Comparison of ENCODE assay signal across 17 cellular contexts in the genomic region with DNA sequence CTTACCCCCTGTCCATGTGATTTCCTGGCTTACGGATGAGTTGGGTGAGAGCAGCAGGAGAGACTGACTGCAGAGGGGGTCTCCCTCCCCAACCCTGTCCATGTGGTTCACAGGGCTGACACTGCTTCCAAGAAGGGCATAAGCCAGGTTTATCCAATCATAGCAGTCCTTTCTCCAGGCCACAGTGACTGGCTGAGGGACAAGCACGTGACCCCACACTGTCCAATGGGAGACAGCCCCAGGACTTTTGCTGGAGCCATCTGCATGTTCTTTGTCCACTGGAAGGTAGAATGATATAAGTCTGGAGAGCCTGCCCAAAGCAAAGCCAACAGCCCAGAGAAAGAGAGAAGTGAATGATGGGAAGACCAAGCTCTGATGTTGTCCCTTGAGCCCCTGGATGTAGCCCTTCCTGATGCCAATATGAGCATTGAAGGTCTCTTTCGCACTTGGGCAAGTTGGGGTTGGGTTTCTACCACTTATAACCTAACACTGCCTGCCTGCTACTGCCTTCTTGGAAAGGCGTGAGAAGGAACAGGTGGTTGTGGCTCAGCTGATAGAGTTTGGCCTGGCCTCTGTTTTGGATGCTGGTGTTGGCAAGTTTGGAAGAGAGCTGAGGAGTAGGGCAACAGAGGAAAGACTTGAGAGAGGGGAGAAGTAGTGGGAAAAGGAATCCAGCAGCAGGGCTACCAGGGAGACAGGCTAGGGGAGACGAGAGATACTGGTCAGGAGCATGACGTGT. TPM values are rescaled to one million over a fixed set of nuclear protein-coding genes. Genes with fewer than 3 reads are reported as not detected.
DNase-seq lines count a peak whose midpoint lies in the region; ATAC-seq, FAIRE-seq and TF ChIP-seq lines count a peak whose summit lies in the region.
"Had no signal": no experiment of that assay in that cellular context is flagged by ENCODE, and none has a peak within 500 bp of the region (broad histone marks: within the 10 kb centered on the region; RNA-seq: fewer than 3 reads in every experiment).

No MANE protein-coding gene starts in this region.

- H3K79me2 ChIP-seq in K562 (ENCODE audit: control insufficient read depth, insufficient read depth, low read length), result no peaks in the 10 kb centered on the region
- H3K79me2 ChIP-seq in trophoblast cell (ENCODE audit: control insufficient read depth, insufficient read depth, low read length, poor library complexity), result no peaks in the 10 kb centered on the region

- WGBS in K562 (ENCODE audit: insufficient coverage, low coverage, missing lambda C conversion rate), result 1% methylated on average over 6 of the region's 6 CpGs
- WGBS in trophoblast cell (ENCODE audit: extremely low coverage, insufficient coverage, insufficient read length), result no CpG with 5 or more reads among the region's 6 CpGs

- H2AFZ ChIP-seq in K562 (ENCODE audit: low read depth, low read length) (no peak overlapping the region), trophoblast cell (ENCODE audit: insufficient read depth, low read length, poor library complexity) (no peak overlapping the region)
- H2AFZ ChIP-seq: GM23248 had no signal

- H3K27ac ChIP-seq in K562 (ENCODE audit: extremely low read depth, low read depth, low read length), result no peak overlapping the region
- H3K27ac ChIP-seq in trophoblast cell (ENCODE audit: low read depth, low read length), result no peak overlapping the region
- H3K27ac ChIP-seq: BLaER1 treated with 17β-estradiol and CSF1 and Interleukin-3, amounts not matched to agents 10 nM and 100 nM; GM23248; HL-60 had no signal

- H3K4ac ChIP-seq in trophoblast cell (ENCODE audit: low read depth, low read length), result no peak overlapping the region

- TF ChIP-seq CTCF in K562 (IDR thresholded peaks at IDR 0.05 in 2 of 3, conservative IDR thresholded peaks at IDR 0.05 in 1 of 3; ENCODE audit: insufficient read depth in 2 of 3, low read depth in 1 of 3, low read length in 3 of 3) (no peak), GM13976 (IDR thresholded peaks at IDR 0.05; ENCODE audit: borderline replicate concordance, control extremely low read depth, extremely low read depth, insufficient read depth, missing control alignments) (no peak)

- no peak for TF ChIP-seq POLR2A in K562 (conservative IDR thresholded peaks at IDR 0.05)
- TF ChIP-seq POLR2A in erythroblast (IDR thresholded peaks at IDR 0.05; ENCODE audit: low read length), result no peak

- intact Hi-C loops in K562 (cut with micrococcal nuclease), result no loop called here

- no peaks in the 10 kb centered on the region for H3K36me3 Mint-ChIP-seq in activated naive CD4-positive, alpha-beta T cell treated with anti-CD3 and anti-CD28 coated beads, Interleukin-2, amount 50 U/mL, for 24 hours
- H3K36me3 Mint-ChIP-seq: CD4-positive, CD25-positive, alpha-beta regulatory T cell had no signal

- H2BK120ac ChIP-seq in trophoblast cell (ENCODE audit: insufficient read depth, low read length, poor library complexity), result no peak overlapping the region

- in situ Hi-C loops in K562 (cut with MboI) (no loop called here), GM13976 (cut with MboI; ENCODE audit: low sequenced_read_pairs, unreplicated experiment) (no loop called here)

- POLR2A ChIA-PET in K562 (lab: Yijun Ruan, JAX), result no interaction called here

- H3K14ac ChIP-seq in trophoblast cell (ENCODE audit: low read length), result no peak overlapping the region

- peak; percentile 70 for ATAC-seq in K562
- no peak for ATAC-seq in HG02852 (IDR thresholded peaks at IDR 0.05; ENCODE audit: unreplicated experiment)

- no peaks in the 10 kb centered on the region for H3K9me3 Mint-ChIP-seq in activated naive CD4-positive, alpha-beta T cell treated with anti-CD3 and anti-CD28 coated beads, Interleukin-2, amount 50 U/mL, for 24 hours
- H3K9me3 Mint-ChIP-seq: CD4-positive, CD25-positive, alpha-beta regulatory T cell had no signal

- H3K27me3 ChIP-seq in K562 (ENCODE audit: control insufficient read depth in 2 of 2, insufficient read depth in 2 of 2, low read length in 2 of 2), result peaks cover 16 to 84% of the 10 kb centered on the region in 2 experiments
- no peaks in the 10 kb centered on the region for H3K27me3 ChIP-seq in trophoblast cell (ENCODE audit: insufficient read depth, low read length)
- H3K27me3 ChIP-seq: BLaER1 treated with 17β-estradiol and CSF1 and Interleukin-3, amounts not matched to agents 10 nM and 100 nM had no signal

- no peaks in the 10 kb centered on the region for H3K4me1 ChIP-seq in K562 (replicated peaks in 1 of 2; ENCODE audit: control insufficient read depth in 2 of 2, insufficient read depth in 2 of 2, low read length in 2 of 2)
- no peaks in the 10 kb centered on the region for H3K4me1 ChIP-seq in trophoblast cell (ENCODE audit: control insufficient read depth in 1 of 2, insufficient read depth in 2 of 2, low read length in 2 of 2)
- H3K4me1 ChIP-seq: BLaER1 treated with 17β-estradiol and CSF1 and Interleukin-3, amounts not matched to agents 10 nM and 100 nM had no signal

- H2BK5ac ChIP-seq in trophoblast cell (ENCODE audit: low read depth, low read length, poor library complexity), result no peak overlapping the region

- H2BK12ac ChIP-seq in trophoblast cell (ENCODE audit: low read length), result no peak overlapping the region

- H3K4me1 Mint-ChIP-seq in activated naive CD4-positive, alpha-beta T cell treated with anti-CD3 and anti-CD28 coated beads, Interleukin-2, amount 50 U/mL, for 24 hours, result no peaks in the 10 kb centered on the region
- H3K4me1 Mint-ChIP-seq: CD4-positive, CD25-positive, alpha-beta regulatory T cell had no signal

- BruUV-seq in K562 (replicated peaks; lab: Mats Ljungman, UMichigan), result no TSS peak

- no peak overlapping the region for H4K12ac ChIP-seq in trophoblast cell (ENCODE audit: low read depth, low read length)

- no peak overlapping the region for H4K8ac ChIP-seq in trophoblast cell (ENCODE audit: low read depth, low read length)

- TF ChIP-seq RAD21 in K562 (CRISPR knock-in tag; conservative IDR thresholded peaks at IDR 0.05 in 1 of 2, IDR thresholded peaks at IDR 0.05 in 1 of 2), result no peak

- no peak overlapping the region for H3K18ac ChIP-seq in trophoblast cell (ENCODE audit: low read length)

- peaks cover 14% of the 10 kb centered on the region for H3K27me3 Mint-ChIP-seq in activated naive CD4-positive, alpha-beta T cell treated with anti-CD3 and anti-CD28 coated beads, Interleukin-2, amount 50 U/mL, for 24 hours

- no peak overlapping the region for H2AK5ac ChIP-seq in trophoblast cell (ENCODE audit: low read length)

- CTCF ChIA-PET in K562 (lab: Yijun Ruan, JAX; ENCODE audit: low intra/inter-chr PET ratio), result no interaction called here

- H3K4me3 ChIP-seq in K562 (no peak overlapping the region), trophoblast cell (ENCODE audit: low read depth, low read length) (peak overlapping the region; percentile 34)
- H3K4me3 ChIP-seq: BLaER1 treated with 17β-estradiol and CSF1 and Interleukin-3, amounts not matched to agents 10 nM and 100 nM; GM23248 had no signal

- peak overlapping the region; percentile 5 for H3K27ac Mint-ChIP-seq in activated naive CD4-positive, alpha-beta T cell treated with anti-CD3 and anti-CD28 coated beads, Interleukin-2, amount 50 U/mL, for 24 hours
- H3K27ac Mint-ChIP-seq: CD4-positive, CD25-positive, alpha-beta regulatory T cell had no signal

- H3K4me2 ChIP-seq in K562 (ENCODE audit: insufficient read depth, low read length) (no peak overlapping the region), trophoblast cell (ENCODE audit: low read length) (no peak overlapping the region)
- H3K4me2 ChIP-seq: BLaER1 treated with 17β-estradiol and CSF1 and Interleukin-3, amounts not matched to agents 10 nM and 100 nM had no signal

- no peaks in the 10 kb centered on the region for H4K20me1 ChIP-seq in K562 (replicated peaks; ENCODE audit: control insufficient read depth, insufficient read depth, low read length)
- H4K20me1 ChIP-seq: BLaER1 treated with 17β-estradiol and CSF1 and Interleukin-3, amounts not matched to agents 10 nM and 100 nM had no signal

- no peak overlapping the region for H4K91ac ChIP-seq in trophoblast cell (ENCODE audit: low read depth, low read length)

- TF ChIP-seq EP300 in K562 (IDR thresholded peaks at IDR 0.05; ENCODE audit: low read length), result no peak

- H3K9me1 ChIP-seq in K562 (ENCODE audit: control insufficient read depth, insufficient read depth, low read length), result no peaks in the 10 kb centered on the region

- no peak overlapping the region for H3K4me3 Mint-ChIP-seq in activated naive CD4-positive, alpha-beta T cell treated with anti-CD3 and anti-CD28 coated beads, Interleukin-2, amount 50 U/mL, for 24 hours
- H3K4me3 Mint-ChIP-seq: CD4-positive, CD25-positive, alpha-beta regulatory T cell had no signal

- no peak overlapping the region for H3K9ac ChIP-seq in K562 (ENCODE audit: insufficient read depth in 1 of 2, low read depth in 2 of 2, low read length in 2 of 2)
- no peak overlapping the region for H3K9ac ChIP-seq in trophoblast cell (ENCODE audit: low read length)
- H3K9ac ChIP-seq: BLaER1 treated with 17β-estradiol and CSF1 and Interleukin-3, amounts not matched to agents 10 nM and 100 nM; GM23248 had no signal

- no peak for FAIRE-seq in K562 (lab: Jason Lieb, UNC)
- FAIRE-seq: GM12892 had no signal

- H3K23ac ChIP-seq in trophoblast cell (ENCODE audit: low read length), result no peak overlapping the region

- H3K36me3 ChIP-seq in K562 (ENCODE audit: control insufficient read depth, insufficient read depth, low read length), result no peaks in the 10 kb centered on the region
- no peaks in the 10 kb centered on the region for H3K36me3 ChIP-seq in trophoblast cell (ENCODE audit: control insufficient read depth in 1 of 2, insufficient read depth in 2 of 2, low read length in 2 of 2)
- H3K36me3 ChIP-seq: BLaER1 treated with 17β-estradiol and CSF1 and Interleukin-3, amounts not matched to agents 10 nM and 100 nM had no signal

- no peak for DNase-seq in activated naive CD4-positive, alpha-beta T cell treated with Interleukin-2 at 50 U/mL for 16 hours
- peak; percentile 8 to 63 (median 52) for DNase-seq in K562 (ENCODE audit: extremely low read depth in 1 of 4, low spot score in 3 of 4)
- DNase-seq in trophoblast cell, result no peak
- no peak for DNase-seq in erythroblast (lab: John Stamatoyannopoulos, UW)
- no peak for DNase-seq in GM13976 (ENCODE audit: low spot score)
- DNase-seq: 8988T; ACHN; CD4-positive, CD25-positive, alpha-beta regulatory T cell; GM23248; H7; KG1 had no signal

- H3K79me1 ChIP-seq in trophoblast cell (ENCODE audit: low read length), result no peaks in the 10 kb centered on the region

- H3K9me3 ChIP-seq in K562 (replicated peaks; ENCODE audit: control insufficient read depth, insufficient read depth, low read depth, low read length) (no peaks in the 10 kb centered on the region), trophoblast cell (ENCODE audit: insufficient read depth, low read depth, low read length) (peaks cover 4% of the 10 kb centered on the region)
- H3K9me3 ChIP-seq: BLaER1 treated with 17β-estradiol and CSF1 and Interleukin-3, amounts not matched to agents 10 nM and 100 nM had no signal

RNA-seq across cellular contexts. Expression of gene GRIP2, which starts 41.4 kb away (rescaled TPM):
- total RNA-seq in K562 (2011; cell fraction: chromatin; rRNA removed; ENCODE audit: low replicate concordance), result not detected in 2 replicates
- under 0.01 TPM in 1 of 2 replicates, not detected in the other for total RNA-seq in K562 (2011; cell fraction: nucleolus; rRNA removed)
- 0.07 TPM in 1 of 2 replicates, not detected in the other for total RNA-seq in K562 (2011; cell fraction: nucleoplasm; rRNA removed)
- not detected in 2 replicates for total RNA-seq in K562 (2014; rRNA removed)
- total RNA-seq in K562 (2014; rRNA removed; fragmentation: Illumina TruSeq; extraction: Trizol), result not detected in 2 replicates
- total RNA-seq in K562 (2015; rRNA removed; fragmentation: Illumina TruSeq; extraction: Trizol), result not detected in 2 replicates
- total RNA-seq in K562 (2021), result not detected in 2 replicates
- not detected in 2 replicates for polyA plus RNA-seq in K562 (2011; rRNA removed)
- polyA plus RNA-seq in K562 (2011; cell fraction: cytosol; rRNA removed), result 0.04 TPM in 1 of 2 replicates, not detected in the other
- 0.03 and 0.06 TPM in 2 replicates for polyA plus RNA-seq in K562 (2011; cell fraction: nucleus; rRNA removed)
- 0.04 and 0.06 TPM in 2 replicates for polyA plus RNA-seq in K562 (2012)
- polyA plus RNA-seq in K562 (2014; fragmentation: Illumina TruSeq; extraction: Trizol), result not detected in 2 replicates
- polyA plus RNA-seq in K562 (2014; fragmentation: Nextera tagmentation; extraction: Ambion mirVana), result under 1 TPM; 0.01 TPM
- polyA plus RNA-seq in K562 (2014; rRNA removed), result 0.03 TPM in 1 of 2 replicates, not detected in the other
- polyA minus RNA-seq in K562 (2011; rRNA and poly(A)+ RNA removed), result not detected in 2 replicates
- not detected in 2 replicates for polyA minus RNA-seq in K562 (2011; cell fraction: cytosol; rRNA and poly(A)+ RNA removed)
- polyA minus RNA-seq in K562 (2011; cell fraction: nucleus; rRNA and poly(A)+ RNA removed), result not detected in 2 replicates
- polyA plus RNA-seq in trophoblast cell (2013), result 0.19 and 0.23 TPM in 2 replicates
- total RNA-seq: CD4-positive, CD25-positive, alpha-beta regulatory T cell; LHCN-M2 had no signal

Comparison
In these comparisons a context has a peak if more than half of its experiments do, and no peak if none do; other contexts are left out.
1. DNase-seq: peak in K562 (4 of 4); none in activated naive CD4-positive, alpha-beta T cell treated with Interleukin-2 at 50 U/mL for 16 hours (single experiment), trophoblast cell (0 of 2), erythroblast (0 of 2) and GM13976 (single experiment).